In the genomic region with DNA sequence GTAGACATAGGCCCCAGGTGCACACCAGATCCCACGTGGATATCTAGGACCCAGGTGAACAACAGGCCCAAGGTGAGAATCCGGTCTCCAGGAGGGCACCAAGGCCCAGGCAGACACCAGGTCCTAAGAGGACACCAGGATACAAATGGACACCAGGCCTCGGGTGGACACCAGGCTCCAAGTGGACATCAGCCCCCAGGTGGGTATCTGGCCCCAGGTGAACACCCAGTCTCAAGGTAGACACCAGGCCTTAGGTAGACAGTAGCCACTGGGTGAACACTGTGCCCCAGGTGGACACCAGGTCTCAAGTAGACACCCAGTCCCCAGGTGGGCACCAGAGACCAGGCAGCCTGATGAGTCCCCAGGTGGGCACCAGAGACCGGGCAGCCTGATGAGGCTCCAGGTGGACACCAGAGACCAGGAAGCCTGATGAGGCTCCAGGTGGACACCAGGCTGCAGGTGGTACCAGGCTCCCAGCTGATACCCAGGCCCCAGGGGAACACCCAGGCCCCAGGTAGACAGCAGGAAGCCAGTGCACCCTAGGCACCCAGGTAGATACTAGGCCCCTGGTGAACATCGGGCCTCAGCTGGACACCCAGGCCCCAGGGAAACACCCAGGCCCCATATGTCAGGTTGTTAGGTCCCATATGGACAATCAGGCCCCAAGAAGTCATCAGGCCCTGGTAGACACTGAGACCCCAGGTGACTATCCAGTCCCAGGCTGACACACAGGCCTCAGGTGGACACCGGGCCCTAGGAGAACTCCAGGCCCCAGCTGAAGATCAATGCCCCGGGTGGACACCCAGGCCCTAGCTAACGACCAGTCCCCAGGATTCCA, we compare ENCODE assay signal across 34 cellular contexts. TPM values are rescaled to one million over a fixed set of nuclear protein-coding genes. Genes with fewer than 3 reads are reported as not detected.
"Had no signal": no experiment of that assay in that cellular context is flagged by ENCODE, and none has a peak within 500 bp of the region (broad histone marks: within the 10 kb centered on the region; RNA-seq: fewer than 3 reads in every experiment).

No MANE protein-coding gene starts in this region.

- H3K36me3 Mint-ChIP-seq: activated naive CD8-positive, alpha-beta T cell had no signal

- H3K27ac Mint-ChIP-seq: activated B cell treated with CpG ODN at 0.5 μM for 24 hours; activated CD8-positive, alpha-beta T cell treated with anti-CD3 and anti-CD28 coated beads for 36 hours; activated naive CD8-positive, alpha-beta T cell; activated T-helper 17 cell treated with anti-CD3 and anti-CD28 coated beads, Interleukin-2, amount 50 U/mL, for 72 hours; effector memory CD8-positive, alpha-beta T cell; T-helper 17 cell; T-helper 2 cell treated with Interferon-gamma antibody and Interleukin-4, amounts not matched to agents 5 μg/mL and 100 μg/mL, for 36 hours had no signal

- H3K4me3 ChIP-seq: body of pancreas, esophagus squamous epithelium, gastroesophageal sphincter had no signal

- H3K9me3 Mint-ChIP-seq: activated B cell treated with CpG ODN at 0.5 μM for 24 hours; activated CD8-positive, alpha-beta T cell treated with anti-CD3 and anti-CD28 coated beads for 36 hours; activated T-cell treated with anti-CD3 and anti-CD28 coated beads, Interleukin-2, amount 50 U/mL, for 4 hours; activated T-helper 17 cell treated with anti-CD3 and anti-CD28 coated beads, Interleukin-2, amount 50 U/mL, for 72 hours; effector memory CD8-positive, alpha-beta T cell; T-helper 2 cell treated with Interferon-gamma antibody and Interleukin-4, amounts not matched to agents 5 μg/mL and 100 μg/mL, for 36 hours had no signal

- DNase-seq: activated B cell treated with CpG ODN at 0.5 μM for 24 hours; activated CD4-positive, alpha-beta T cell treated with anti-CD3 and anti-CD28 coated beads for 48 hours; activated CD4-positive, alpha-beta T cell treated with anti-CD3 and anti-CD28 coated beads, Interleukin-2, amount 50 U/mL, for 1 hour; activated CD4-positive, alpha-beta T cell treated with anti-CD3 and anti-CD28 coated beads, Interleukin-2, amount 50 U/mL, for 48 hours; activated CD8-positive, alpha-beta memory T cell treated with anti-CD3 and anti-CD28 coated beads for 24 hours; activated CD8-positive, alpha-beta T cell treated with anti-CD3 and anti-CD28 coated beads for 36 hours; activated effector memory CD4-positive, alpha-beta T cell treated with Interleukin-2 at 50 U/mL for 16 hours; activated gamma-delta T cell treated with Interleukin-2 at 50 U/mL for 16 hours; activated naive CD4-positive, alpha-beta T cell treated with anti-CD3 and anti-CD28 coated beads, Interleukin-2, amount 50 U/mL, for 16 hours; activated naive CD4-positive, alpha-beta T cell treated with Interleukin-2 at 50 U/mL for 16 hours; activated T-cell treated with anti-CD3 and anti-CD28 coated beads, Interleukin-2, amount 50 U/mL, for 4 hours; amygdala; aorta; body of pancreas; caudate nucleus; cortex of kidney; dermis blood vessel endothelial cell; effector CD4-positive, alpha-beta T cell; effector memory CD8-positive, alpha-beta T cell; esophagus squamous epithelium; foreskin melanocyte; T-helper 1 cell; T-helper 17 cell; T1000; WERI-Rb-1 had no signal

- H3K27ac ChIP-seq: body of pancreas, epithelial cell of prostate, esophagus squamous epithelium, gastroesophageal sphincter, WERI-Rb-1 had no signal

- H3K4me1 Mint-ChIP-seq: activated B cell treated with CpG ODN at 0.5 μM for 24 hours; activated T-helper 17 cell treated with anti-CD3 and anti-CD28 coated beads, Interleukin-2, amount 50 U/mL, for 72 hours had no signal

- H3K27me3 Mint-ChIP-seq: activated B cell treated with CpG ODN at 0.5 μM for 24 hours; activated naive CD8-positive, alpha-beta T cell had no signal

- H3K9me3 ChIP-seq: body of pancreas, esophagus squamous epithelium, gastroesophageal sphincter had no signal

- H3K27me3 ChIP-seq: body of pancreas, esophagus squamous epithelium, gastroesophageal sphincter had no signal

- ATAC-seq: activated CD4-positive, CD25-positive, alpha-beta regulatory T cell treated with anti-CD3 and anti-CD28 coated beads, Interleukin-2, amount 50 U/mL, for 24 hours; activated CD8-positive, alpha-beta T cell treated with anti-CD3 and anti-CD28 coated beads for 36 hours; activated T-cell treated with anti-CD3 and anti-CD28 coated beads, Interleukin-2, amount 50 U/mL, for 4 hours; activated T-helper 17 cell treated with anti-CD3 and anti-CD28 coated beads, Interleukin-2, amount 50 U/mL, for 72 hours; body of pancreas; effector memory CD8-positive, alpha-beta T cell; gastroesophageal sphincter; T-helper 17 cell had no signal

- H3K36me3 ChIP-seq: esophagus squamous epithelium, gastroesophageal sphincter, WERI-Rb-1 had no signal

- FAIRE-seq: colon, endometrium, endothelial cell of umbilical vein had no signal

- H3K4me1 ChIP-seq: body of pancreas had no signal

- H3K4me3 Mint-ChIP-seq: activated B cell treated with CpG ODN at 0.5 μM for 24 hours; activated CD8-positive, alpha-beta T cell treated with anti-CD3 and anti-CD28 coated beads for 36 hours; activated naive CD8-positive, alpha-beta T cell; activated T-cell treated with anti-CD3 and anti-CD28 coated beads, Interleukin-2, amount 50 U/mL, for 4 hours; activated T-helper 17 cell treated with anti-CD3 and anti-CD28 coated beads, Interleukin-2, amount 50 U/mL, for 72 hours; effector memory CD8-positive, alpha-beta T cell; T-helper 17 cell; T-helper 2 cell treated with Interferon-gamma antibody and Interleukin-4, amounts not matched to agents 5 μg/mL and 100 μg/mL, for 36 hours had no signal

RNA-seq across cellular contexts. Expression of a gene that starts 55.1 kb away (rescaled TPM):
- total RNA-seq: activated B cell treated with CpG ODN at 0.5 μM for 24 hours had no signal
